ENCODE assay signal across 26 cellular contexts in genomic region chr12:96310067-96310466, GRCh38.
"Had no signal": no experiment of that assay in that cellular context is flagged by ENCODE, and none has a peak within 500 bp of the region (broad histone marks: within the 10 kb centered on the region; RNA-seq: fewer than 3 reads in every experiment).

No MANE protein-coding gene starts in this region.

- H3K4me1 ChIP-seq: left lung, lower lobe of right lung, right lobe of liver, uterus had no signal

- H3K9ac ChIP-seq: neural progenitor cell had no signal

- H2AFZ ChIP-seq: hepatocyte, neural progenitor cell had no signal

- H3K4me3 ChIP-seq: hepatocyte, left lung, lower lobe of right lung, neural progenitor cell, right atrium auricular region, right lobe of liver, smooth muscle cell, tibial nerve, uterus had no signal

- H3K9me3 ChIP-seq: left lung, lower lobe of right lung, neutrophil, right atrium auricular region, right lobe of liver, tibial nerve, uterus had no signal

- H3K36me3 ChIP-seq: uterus had no signal

- H3K27ac ChIP-seq: hepatocyte, left lung, lower lobe of right lung, neural progenitor cell, neutrophil, right atrium auricular region, right lobe of liver, tibial nerve had no signal

- ATAC-seq: left colon; left lung; lower lobe of right lung; natural killer cell; right lobe of liver; stimulated activated memory B cell treated with anti-CD40 and anti-IgM and Interleukin-4, amounts not matched to agents 10 μg/mL and 1 μg/mL and 100 μg/mL, for 72 hours; stimulated activated naive CD8-positive, alpha-beta T cell treated with anti-CD3 and anti-CD28 coated beads, Interleukin-15, amount 100 ng/mL, for 72 hours had no signal

- H3K27me3 ChIP-seq: hepatocyte, left lung, neural progenitor cell, neutrophil, right atrium auricular region, right lobe of liver, tibial nerve, uterus had no signal

- H3K4me2 ChIP-seq: hepatocyte, neural progenitor cell, smooth muscle cell had no signal

- DNase-seq: left colon; left lung; lower lobe of right lung; mammary epithelial cell; mesenchymal stem cell; naive B cell; natural killer cell; nephron progenitor cell; occipital lobe; right lobe of liver; stimulated activated CD4-positive, alpha-beta T cell treated with anti-CD3 and anti-CD28 coated beads, Interleukin-1b, Interleukin-23, amount 100 ng/mL, for 48 hours; stimulated activated CD4-positive, alpha-beta T cell treated with anti-CD3 and anti-CD28 coated beads, Interleukin-2, amount 100 ng/mL, for 48 hours; stimulated activated CD4-positive, alpha-beta T cell treated with anti-CD3 and anti-CD28 coated beads, Interleukin-4, amount 100 ng/mL, for 4 hours; stimulated activated CD8-positive, alpha-beta memory T cell treated with anti-CD3 and anti-CD28 coated beads, Interleukin-4, amount 100 ng/mL, for 48 hours; stimulated activated naive CD4-positive, alpha-beta T cell treated with Interleukin-2 at 50 U/mL for 16 hours; stimulated activated naive CD8-positive, alpha-beta T cell treated with anti-CD3 and anti-CD28 coated beads, Interleukin-15, amount 100 ng/mL, for 72 hours; substantia nigra; uterus had no signal

- FAIRE-seq: keratinocyte had no signal
